Comparison of ENCODE assay signal across 8 cellular contexts in genomic region chr14:34629344-34629656, GRCh38. TPM values are rescaled to one million over a fixed set of nuclear protein-coding genes. Genes with fewer than 3 reads are reported as not detected.
DNase-seq lines count a peak whose midpoint lies in the region; TF ChIP-seq lines count a peak whose summit lies in the region.

No MANE protein-coding gene starts in this region.

- intact Hi-C loops in esophagus squamous epithelium (cut with DNase I) = no loop called here

- peaks cover 0 to 16% (median 0%) of the 10 kb centered on the region in 3 donors for H3K36me3 ChIP-seq in Peyer's patch
- peaks cover 0 to 27% (median 0%) of the 10 kb centered on the region in 3 donors for H3K36me3 ChIP-seq in esophagus squamous epithelium

- H3K9me3 Mint-ChIP-seq in activated naive CD4-positive, alpha-beta T cell treated with anti-CD3 and anti-CD28 coated beads, Interleukin-2, amount 50 U/mL, for 24 hours = no peaks in the 10 kb centered on the region

- H3K27ac ChIP-seq in Peyer's patch (peak overlapping the region; percentile 86 to 98 (median 94)), esophagus squamous epithelium (peak overlapping the region; percentile 96 to 99 (median 96))

- H3K9me3 ChIP-seq in Peyer's patch (no peaks in the 10 kb centered on the region), esophagus squamous epithelium (no peaks in the 10 kb centered on the region)

- no peaks in the 10 kb centered on the region for H3K27me3 Mint-ChIP-seq in activated naive CD4-positive, alpha-beta T cell treated with anti-CD3 and anti-CD28 coated beads, Interleukin-2, amount 50 U/mL, for 24 hours

- peaks cover 3% of the 10 kb centered on the region for H3K36me3 Mint-ChIP-seq in activated naive CD4-positive, alpha-beta T cell treated with anti-CD3 and anti-CD28 coated beads, Interleukin-2, amount 50 U/mL, for 24 hours

- no peak for TF ChIP-seq CTCF in Peyer's patch (IDR thresholded peaks at IDR 0.05)
- no peak for TF ChIP-seq CTCF in esophagus squamous epithelium (IDR thresholded peaks at IDR 0.05)
- TF ChIP-seq CTCF in retinal pigment epithelial cell (conservative IDR thresholded peaks at IDR 0.05; ENCODE audit: low read depth, low read length) = no peak

- peaks cover 0 to 8% (median 0%) of the 10 kb centered on the region in 4 donors for H3K4me1 ChIP-seq in Peyer's patch
- peaks cover 0 to 53% (median 8%) of the 10 kb centered on the region in 3 donors for H3K4me1 ChIP-seq in esophagus squamous epithelium

- peak overlapping the region; percentile 74 to 100 (median 95) for H3K4me3 ChIP-seq in Peyer's patch
- H3K4me3 ChIP-seq in esophagus squamous epithelium = peak overlapping the region; percentile 89 to 95 (median 94)
- peak overlapping the region; percentile 95 for H3K4me3 ChIP-seq in retinal pigment epithelial cell (ENCODE audit: low read length)

- H3K4me1 Mint-ChIP-seq in activated naive CD4-positive, alpha-beta T cell treated with anti-CD3 and anti-CD28 coated beads, Interleukin-2, amount 50 U/mL, for 24 hours = peaks cover 42% of the 10 kb centered on the region

- 0% methylated on average over 9 to 13 of the region's 13 CpGs for WGBS in esophagus squamous epithelium, 2 donors

- no peak for TF ChIP-seq POLR2A in Peyer's patch (IDR thresholded peaks at IDR 0.05)
- no peak for TF ChIP-seq POLR2A in esophagus squamous epithelium (IDR thresholded peaks at IDR 0.05)

- H3K27me3 ChIP-seq in Peyer's patch = no peaks in the 10 kb centered on the region
- H3K27me3 ChIP-seq in esophagus squamous epithelium = no peaks in the 10 kb centered on the region

- H3K4me3 Mint-ChIP-seq in activated naive CD4-positive, alpha-beta T cell treated with anti-CD3 and anti-CD28 coated beads, Interleukin-2, amount 50 U/mL, for 24 hours = peak overlapping the region; percentile 99

- H3K27ac Mint-ChIP-seq in activated naive CD4-positive, alpha-beta T cell treated with anti-CD3 and anti-CD28 coated beads, Interleukin-2, amount 50 U/mL, for 24 hours = peak overlapping the region; percentile 99

- no peak for DNase-seq in activated naive CD4-positive, alpha-beta T cell (lab: John Stamatoyannopoulos, UW)
- no peak for DNase-seq in Peyer's patch
- no peak for DNase-seq in esophagus squamous epithelium (lab: John Stamatoyannopoulos, UW)
- no peak for DNase-seq in retinal pigment epithelial cell (ENCODE audit: low read depth)
- DNase-seq in T1000 (lab: John Stamatoyannopoulos, UW) = no peak
- no peak for DNase-seq in NOMO-1 treated with dmso at 0.1 percent for 144 hours (lab: John Stamatoyannopoulos, UW; ENCODE audit: unreplicated experiment)
- DNase-seq in SK-N-DZ (ENCODE audit: low spot score) = no peak

RNA-seq across cellular contexts. Expression of gene SNX6, which starts 0.6 kb away (rescaled TPM):
- total RNA-seq in Peyer's patch = 10 to 100 TPM; 46.8 to 90.2 (median 64.9) TPM
- total RNA-seq in esophagus squamous epithelium = 100 to 1,000 TPM in 2 of 4 donors, 10 to 100 TPM in 2; 77.6 to 162 (median 111) TPM
- polyA plus RNA-seq in SK-N-DZ (2014; cell fraction: cytosol; rRNA removed) = 91.3 and 152 TPM in 2 replicates
- 81.4 and 94.9 TPM in 2 replicates for polyA plus RNA-seq in SK-N-DZ (2014; cell fraction: nucleus; rRNA removed)
